ENCODE assay signal across 12 cellular contexts in the genomic region with DNA sequence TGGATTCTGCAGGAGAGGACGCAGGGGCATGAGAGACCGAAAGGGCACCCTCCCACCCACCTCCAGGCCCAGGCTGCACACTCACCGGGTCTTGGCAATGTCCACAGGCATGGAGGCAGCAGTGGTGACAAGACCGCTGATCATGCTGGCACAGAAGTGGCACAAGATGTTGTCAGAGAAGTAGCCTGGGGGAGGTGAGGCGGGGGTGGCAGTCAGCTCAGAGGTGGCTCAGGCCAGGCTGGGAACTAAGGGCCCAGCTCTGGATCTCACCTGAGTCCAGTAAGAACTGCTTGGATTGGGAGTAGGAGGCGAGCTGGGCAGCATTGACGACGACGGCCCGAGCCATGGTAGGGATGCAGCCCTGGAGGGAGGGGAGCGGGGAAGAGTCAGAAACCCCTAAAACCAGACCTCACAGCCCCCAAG. TPM values are rescaled to one million over a fixed set of nuclear protein-coding genes. Genes with fewer than 3 reads are reported as not detected.
DNase-seq lines count a peak whose midpoint lies in the region; ATAC-seq, FAIRE-seq and TF ChIP-seq lines count a peak whose summit lies in the region.
"Had no signal": no experiment of that assay in that cellular context is flagged by ENCODE, and none has a peak within 500 bp of the region (broad histone marks: within the 10 kb centered on the region; RNA-seq: fewer than 3 reads in every experiment).

No MANE protein-coding gene starts in this region.

- peak overlapping the region; percentile 74 for H3K27ac Mint-ChIP-seq in CD8-positive, alpha-beta T cell
- peak overlapping the region; percentile 76 to 96 for H3K27ac Mint-ChIP-seq in natural killer cell treated with Interleukin-12 subunit alpha and Interleukin-12 subunit beta and Interleukin-15 and Interleukin-18, amount 100 ng/mL, for 72 hours

- peaks cover 57% of the 10 kb centered on the region for H3K4me1 Mint-ChIP-seq in CD8-positive, alpha-beta T cell (ENCODE audit: low read depth)
- H3K4me1 Mint-ChIP-seq in natural killer cell treated with Interleukin-12 subunit alpha and Interleukin-12 subunit beta and Interleukin-15 and Interleukin-18, amount 100 ng/mL, for 72 hours (ENCODE audit: low read depth in 2 of 2), result peaks cover 60 to 68% of the 10 kb centered on the region in 2 donors

- H3K36me3 ChIP-seq in CD8-positive, alpha-beta T cell (ENCODE audit: insufficient read depth, low read length), result peaks cover 13% of the 10 kb centered on the region
- H3K36me3 ChIP-seq in HUES6 (ENCODE audit: control insufficient read depth, insufficient read depth, low read length) (peaks cover 38% of the 10 kb centered on the region), K562 (ENCODE audit: control insufficient read depth, insufficient read depth, low read length) (peaks cover 44% of the 10 kb centered on the region), stomach (peaks cover 35 to 44% (median 40%) of the 10 kb centered on the region in 4 donors)

- no peaks in the 10 kb centered on the region for H3K27me3 ChIP-seq in CD8-positive, alpha-beta T cell (ENCODE audit: insufficient read depth, low read length)
- H3K27me3 ChIP-seq in HUES6 (ENCODE audit: control insufficient read depth, insufficient read depth, low read length), result no peaks in the 10 kb centered on the region
- no peaks in the 10 kb centered on the region for H3K27me3 ChIP-seq in K562 (ENCODE audit: control insufficient read depth in 2 of 2, insufficient read depth in 2 of 2, low read length in 2 of 2)
- no peaks in the 10 kb centered on the region for H3K27me3 ChIP-seq in stomach

- WGBS in K562 (ENCODE audit: insufficient coverage, low coverage, missing lambda C conversion rate), result 94% methylated on average over 2 of the region's 11 CpGs
- WGBS in stomach, 5 donors, result 83 to 94% (median 92%) methylated on average over 10 to 11 of the region's 11 CpGs

- H3K79me2 ChIP-seq in K562 (ENCODE audit: control insufficient read depth, insufficient read depth, low read length), result peaks cover 46% of the 10 kb centered on the region

- H3K27me3 Mint-ChIP-seq in CD8-positive, alpha-beta T cell (ENCODE audit: low read depth), result no peaks in the 10 kb centered on the region
- H3K27me3 Mint-ChIP-seq in natural killer cell treated with Interleukin-12 subunit alpha and Interleukin-12 subunit beta and Interleukin-15 and Interleukin-18, amount 100 ng/mL, for 72 hours, result peaks cover 0 to 2% of the 10 kb centered on the region in 2 donors

- TF ChIP-seq RAD21 in K562 (CRISPR knock-in tag; conservative IDR thresholded peaks at IDR 0.05 in 1 of 2, IDR thresholded peaks at IDR 0.05 in 1 of 2), result no peak

- H3K4me3 ChIP-seq in CD8-positive, alpha-beta T cell (ENCODE audit: low read depth, low read length), result no peak overlapping the region
- H3K4me3 ChIP-seq in HUES6 (ENCODE audit: low read depth, low read length), result no peak overlapping the region
- no peak overlapping the region for H3K4me3 ChIP-seq in K562
- H3K4me3 ChIP-seq in stomach, result peak overlapping the region in 1 of 4 donors; percentile 91

- in situ Hi-C loops in K562 (cut with MboI), result no loop called here

- TF ChIP-seq POLR2A in K562 (conservative IDR thresholded peaks at IDR 0.05) (no peak), stomach (IDR thresholded peaks at IDR 0.05) (no peak)

- TF ChIP-seq EP300 in K562 (IDR thresholded peaks at IDR 0.05; ENCODE audit: low read length) (no peak), stomach (IDR thresholded peaks at IDR 0.05) (no peak)

- POLR2A ChIA-PET in CD8-positive, alpha-beta T cell (lab: Charles Lee), result interaction anchor here (3.4 to 5.6 kb wide), 2 partner anchors 11 to 30 kb away, joined by 52 to 101 read pairs; a partner anchor contains a TSS
- POLR2A ChIA-PET in K562 (lab: Yijun Ruan, JAX), result no interaction called here

- no peak for DNase-seq in CD8-positive, alpha-beta T cell
- DNase-seq in K562 (ENCODE audit: extremely low read depth in 1 of 4, low spot score in 3 of 4), result no peak
- DNase-seq in natural killer cell treated with Interleukin-12 subunit alpha and Interleukin-12 subunit beta and Interleukin-15 and Interleukin-18, amount 100 ng/mL, for 72 hours (ENCODE audit: low spot score), result no peak
- no peak for DNase-seq in NCI-H2081 (lab: John Stamatoyannopoulos, UW)
- DNase-seq in stomach, result no peak
- DNase-seq in NCI-H146 treated with DMSO at 0.1 percent for 48 hours (lab: John Stamatoyannopoulos, UW; ENCODE audit: unreplicated experiment), result no peak
- DNase-seq: EL, NCI-H2029 treated with DMSO at 0.1 percent for 48 hours had no signal

- peaks cover 51% of the 10 kb centered on the region for H3K36me3 Mint-ChIP-seq in CD8-positive, alpha-beta T cell
- peaks cover 19% of the 10 kb centered on the region for H3K36me3 Mint-ChIP-seq in natural killer cell treated with Interleukin-12 subunit alpha and Interleukin-12 subunit beta and Interleukin-15 and Interleukin-18, amount 100 ng/mL, for 72 hours

- H3K9me3 ChIP-seq in CD8-positive, alpha-beta T cell (ENCODE audit: low read length), result no peaks in the 10 kb centered on the region
- no peaks in the 10 kb centered on the region for H3K9me3 ChIP-seq in HUES6 (ENCODE audit: control insufficient read depth, insufficient read depth, low read depth, low read length)
- no peaks in the 10 kb centered on the region for H3K9me3 ChIP-seq in K562 (replicated peaks; ENCODE audit: control insufficient read depth, insufficient read depth, low read depth, low read length)
- no peaks in the 10 kb centered on the region for H3K9me3 ChIP-seq in stomach

- H3K9me3 Mint-ChIP-seq in CD8-positive, alpha-beta T cell, result no peaks in the 10 kb centered on the region
- no peaks in the 10 kb centered on the region for H3K9me3 Mint-ChIP-seq in natural killer cell treated with Interleukin-12 subunit alpha and Interleukin-12 subunit beta and Interleukin-15 and Interleukin-18, amount 100 ng/mL, for 72 hours

- H3K27ac ChIP-seq in CD8-positive, alpha-beta T cell (ENCODE audit: low read depth, low read length), result no peak overlapping the region
- no peak overlapping the region for H3K27ac ChIP-seq in HUES6 (ENCODE audit: low read depth, low read length)
- H3K27ac ChIP-seq in K562 (ENCODE audit: extremely low read depth, low read depth, low read length), result no peak overlapping the region; the same call in 2 of the 3 replicates
- H3K27ac ChIP-seq in stomach, result peak overlapping the region in 2 of 5 donors; percentile 24 to 100
- H3K27ac ChIP-seq: parathyroid adenoma had no signal

- no peak overlapping the region for H2AFZ ChIP-seq in K562 (ENCODE audit: low read depth, low read length)
- H2AFZ ChIP-seq: parathyroid adenoma had no signal

- no peak for FAIRE-seq in K562 (lab: Jason Lieb, UNC)
- FAIRE-seq: colon had no signal

- H3K4me2 ChIP-seq in K562 (ENCODE audit: insufficient read depth, low read length), result peak overlapping the region; percentile 96

- H3K9me1 ChIP-seq in K562 (ENCODE audit: control insufficient read depth, insufficient read depth, low read length), result no peaks in the 10 kb centered on the region

- intact Hi-C loops in CD8-positive, alpha-beta T cell (cut with DNase I, micrococcal nuclease), result loop anchor here in 1 of 2 experiments (5.0 kb wide), 1 partner anchor 796 kb away; a partner anchor contains a TSS
- intact Hi-C loops in K562 (cut with micrococcal nuclease), result no loop called here
- intact Hi-C loops in stomach (cut with DNase I; ENCODE audit: low total_unique reads), result no loop called here

- no peak for ATAC-seq in CD8-positive, alpha-beta T cell
- ATAC-seq in K562 (no peak), GM19328 (IDR thresholded peaks at IDR 0.05; ENCODE audit: unreplicated experiment) (no peak)
- no peak for ATAC-seq in natural killer cell treated with Interleukin-12 subunit alpha and Interleukin-12 subunit beta and Interleukin-15 and Interleukin-18, amount 100 ng/mL, for 72 hours

- no peak for TF ChIP-seq CTCF in CD8-positive, alpha-beta T cell (IDR thresholded peaks at IDR 0.05)
- TF ChIP-seq CTCF in K562 (IDR thresholded peaks at IDR 0.05 in 2 of 3, conservative IDR thresholded peaks at IDR 0.05 in 1 of 3; ENCODE audit: insufficient read depth in 2 of 3, low read depth in 1 of 3, low read length in 3 of 3) (no peak), stomach (IDR thresholded peaks at IDR 0.05) (no peak)

- no peaks in the 10 kb centered on the region for H4K20me1 ChIP-seq in K562 (replicated peaks; ENCODE audit: control insufficient read depth, insufficient read depth, low read length)

- BruUV-seq in K562 (replicated peaks; lab: Mats Ljungman, UMichigan), result no TSS peak

- H3K9ac ChIP-seq in HUES6 (ENCODE audit: low read length) (peak overlapping the region; percentile 97), K562 (ENCODE audit: insufficient read depth in 1 of 2, low read depth in 2 of 2, low read length in 2 of 2) (peak overlapping the region; percentile 95 to 98; a peak in 3 of 4 replicates)
- H3K9ac ChIP-seq: parathyroid adenoma had no signal

- CTCF ChIA-PET in CD8-positive, alpha-beta T cell (lab: Charles Lee), result interaction anchor here (0.9 to 3.4 kb wide), 4 partner anchors 29 to 230 kb away, joined by 3 to 15 read pairs (median 9); a partner anchor contains a TSS
- CTCF ChIA-PET in K562 (lab: Yijun Ruan, JAX; ENCODE audit: low intra/inter-chr PET ratio), result no interaction called here

- H3K4me3 Mint-ChIP-seq in CD8-positive, alpha-beta T cell, result peak overlapping the region; percentile 92
- H3K4me3 Mint-ChIP-seq in natural killer cell treated with Interleukin-12 subunit alpha and Interleukin-12 subunit beta and Interleukin-15 and Interleukin-18, amount 100 ng/mL, for 72 hours, result peak overlapping the region; percentile 100

- peaks cover 48% of the 10 kb centered on the region for H3K4me1 ChIP-seq in CD8-positive, alpha-beta T cell (ENCODE audit: insufficient read depth, low read length)
- H3K4me1 ChIP-seq in HUES6 (ENCODE audit: control insufficient read depth, insufficient read depth, low read length) (peaks cover 13% of the 10 kb centered on the region), K562 (replicated peaks in 1 of 2; ENCODE audit: control insufficient read depth in 2 of 2, insufficient read depth in 2 of 2, low read length in 2 of 2) (peaks cover 13 to 34% of the 10 kb centered on the region in 2 experiments; a peak in 4 of 5 replicates), stomach (peaks cover 39 to 61% (median 56%) of the 10 kb centered on the region in 4 donors)

RNA-seq across cellular contexts. Expression of a gene that starts 1.8 kb away (rescaled TPM):
- total RNA-seq in CD8-positive, alpha-beta T cell, result 10 to 100 TPM; 15.8 to 16.3 TPM
- total RNA-seq in K562 (2011; cell fraction: chromatin; rRNA removed; ENCODE audit: low replicate concordance), result 15.6 and 45.9 TPM in 2 replicates
- 50.2 and 54.3 TPM in 2 replicates for total RNA-seq in K562 (2011; cell fraction: nucleolus; rRNA removed)
- 25.9 and 26.0 TPM in 2 replicates for total RNA-seq in K562 (2011; cell fraction: nucleoplasm; rRNA removed)
- total RNA-seq in K562 (2014; rRNA removed) (35.4 and 55.1 TPM in 2 replicates), K562 (2014; rRNA removed; fragmentation: Illumina TruSeq; extraction: Trizol) (10.8 and 15.8 TPM in 2 replicates), K562 (2015; rRNA removed; fragmentation: Illumina TruSeq; extraction: Trizol) (31.0 and 32.9 TPM in 2 replicates), K562 (2021) (56.7 and 58.5 TPM in 2 replicates), stomach (10 to 100 TPM; 25.2 to 73.5 (median 43.2) TPM)
- polyA plus RNA-seq in K562 (2011; rRNA removed) (22.8 and 36.0 TPM in 2 replicates), K562 (2014; fragmentation: Illumina TruSeq; extraction: Trizol) (56.3 and 57.2 TPM in 2 replicates), K562 (2014; fragmentation: Nextera tagmentation; extraction: Ambion mirVana) (10 to 100 TPM in 1 of 2 experiments, 1 to 10 TPM in 1; 3.1 to 11.0 TPM), K562 (2014; rRNA removed) (38.5 and 49.8 TPM in 2 replicates), stomach (10 to 100 TPM; 29.1 to 45.6 (median 40.9) TPM)
- 42.8 and 67.8 TPM in 2 replicates for polyA plus RNA-seq in K562 (2011; cell fraction: cytosol; rRNA removed)
- 44.1 and 62.7 TPM in 2 replicates for polyA plus RNA-seq in K562 (2011; cell fraction: nucleus; rRNA removed)
- 50.7 and 62.8 TPM in 2 replicates for polyA plus RNA-seq in K562 (2012)
- polyA minus RNA-seq in K562 (2011; rRNA and poly(A)+ RNA removed), result 11.8 and 16.7 TPM in 2 replicates
- polyA minus RNA-seq in K562 (2011; cell fraction: cytosol; rRNA and poly(A)+ RNA removed), result 15.2 and 16.9 TPM in 2 replicates
- polyA minus RNA-seq in K562 (2011; cell fraction: nucleus; rRNA and poly(A)+ RNA removed), result 31.1 and 38.8 TPM in 2 replicates
- total RNA-seq in natural killer cell treated with Interleukin-12 subunit alpha and Interleukin-12 subunit beta and Interleukin-15 and Interleukin-18, amount 100 ng/mL, for 72 hours, result 10 to 100 TPM; 85.9 to 91.6 TPM

RNA-seq across cellular contexts. Expression of a gene that starts 2.0 kb away (rescaled TPM):
- total RNA-seq in CD8-positive, alpha-beta T cell, result 10 to 100 TPM; 49.3 to 52.2 TPM
- 76.6 and 157 TPM in 2 replicates for total RNA-seq in K562 (2011; cell fraction: chromatin; rRNA removed; ENCODE audit: low replicate concordance)
- 107 and 116 TPM in 2 replicates for total RNA-seq in K562 (2011; cell fraction: nucleolus; rRNA removed)
- total RNA-seq in K562 (2011; cell fraction: nucleoplasm; rRNA removed), result 95.0 and 98.1 TPM in 2 replicates
- 27.0 and 41.6 TPM in 2 replicates for total RNA-seq in K562 (2014; rRNA removed)
- total RNA-seq in K562 (2014; rRNA removed; fragmentation: Illumina TruSeq; extraction: Trizol), result 41.0 and 50.0 TPM in 2 replicates
- 42.6 and 43.0 TPM in 2 replicates for total RNA-seq in K562 (2015; rRNA removed; fragmentation: Illumina TruSeq; extraction: Trizol)
- total RNA-seq in K562 (2021), result 60.5 and 61.6 TPM in 2 replicates
- 45.5 and 52.4 TPM in 2 replicates for polyA plus RNA-seq in K562 (2011; rRNA removed)
- 102 and 127 TPM in 2 replicates for polyA plus RNA-seq in K562 (2011; cell fraction: cytosol; rRNA removed)
- polyA plus RNA-seq in K562 (2011; cell fraction: nucleus; rRNA removed), result 141 and 155 TPM in 2 replicates
- polyA plus RNA-seq in K562 (2012), result 66.0 and 75.9 TPM in 2 replicates
- polyA plus RNA-seq in K562 (2014; fragmentation: Illumina TruSeq; extraction: Trizol), result 120 and 143 TPM in 2 replicates
- polyA plus RNA-seq in K562 (2014; fragmentation: Nextera tagmentation; extraction: Ambion mirVana), result 10 to 100 TPM; 16.5 to 21.9 TPM
- polyA plus RNA-seq in K562 (2014; rRNA removed), result 47.3 and 53.3 TPM in 2 replicates
- polyA minus RNA-seq in K562 (2011; rRNA and poly(A)+ RNA removed), result 42.0 and 44.8 TPM in 2 replicates
- 37.9 and 38.2 TPM in 2 replicates for polyA minus RNA-seq in K562 (2011; cell fraction: cytosol; rRNA and poly(A)+ RNA removed)
- polyA minus RNA-seq in K562 (2011; cell fraction: nucleus; rRNA and poly(A)+ RNA removed), result 25.8 and 33.4 TPM in 2 replicates
- total RNA-seq in natural killer cell treated with Interleukin-12 subunit alpha and Interleukin-12 subunit beta and Interleukin-15 and Interleukin-18, amount 100 ng/mL, for 72 hours, result 100 to 1,000 TPM; 144 to 150 TPM
- 10 to 100 TPM in 4 of 5 donors, 1 to 10 TPM in 1; 8.8 to 57.1 (median 33.9) TPM for total RNA-seq in stomach
- polyA plus RNA-seq in stomach, result 100 to 1,000 TPM in 2 of 3 donors, 10 to 100 TPM in 1; 73.3 to 134 (median 112) TPM

RNA-seq across cellular contexts. Expression of a gene that starts 6.0 kb away (rescaled TPM):
- not detected for total RNA-seq in CD8-positive, alpha-beta T cell
- total RNA-seq in K562 (2011; cell fraction: chromatin; rRNA removed; ENCODE audit: low replicate concordance), result not detected in 2 replicates
- total RNA-seq in K562 (2011; cell fraction: nucleolus; rRNA removed), result not detected in 2 replicates
- not detected in 2 replicates for total RNA-seq in K562 (2011; cell fraction: nucleoplasm; rRNA removed)
- total RNA-seq in K562 (2014; rRNA removed) (not detected in 2 replicates), K562 (2014; rRNA removed; fragmentation: Illumina TruSeq; extraction: Trizol) (not detected in 2 replicates), K562 (2015; rRNA removed; fragmentation: Illumina TruSeq; extraction: Trizol) (not detected in 2 replicates), K562 (2021) (not detected in 2 replicates), stomach (not detected)
- polyA plus RNA-seq in K562 (2011; rRNA removed) (not detected in 2 replicates), K562 (2014; fragmentation: Illumina TruSeq; extraction: Trizol) (not detected in 2 replicates), K562 (2014; fragmentation: Nextera tagmentation; extraction: Ambion mirVana) (under 1 TPM in 1 of 2 experiments, not detected in 1; 0.01 TPM), K562 (2014; rRNA removed) (not detected in 2 replicates), stomach (under 1 TPM in 1 of 3 donors, not detected in 2; 0.05 TPM)
- polyA plus RNA-seq in K562 (2011; cell fraction: cytosol; rRNA removed), result not detected in 2 replicates
- not detected in 2 replicates for polyA plus RNA-seq in K562 (2011; cell fraction: nucleus; rRNA removed)
- 0.44 and 0.94 TPM in 2 replicates for polyA plus RNA-seq in K562 (2012)
- not detected in 2 replicates for polyA minus RNA-seq in K562 (2011; rRNA and poly(A)+ RNA removed)
- polyA minus RNA-seq in K562 (2011; cell fraction: cytosol; rRNA and poly(A)+ RNA removed), result not detected in 2 replicates
- polyA minus RNA-seq in K562 (2011; cell fraction: nucleus; rRNA and poly(A)+ RNA removed), result not detected in 2 replicates
- under 1 TPM in 1 of 2 donors, not detected in 1; 0.12 TPM for total RNA-seq in natural killer cell treated with Interleukin-12 subunit alpha and Interleukin-12 subunit beta and Interleukin-15 and Interleukin-18, amount 100 ng/mL, for 72 hours

RNA-seq across cellular contexts. Expression of a gene that starts 10.2 kb away (rescaled TPM):
- 100 to 1,000 TPM; 321 to 326 TPM for total RNA-seq in CD8-positive, alpha-beta T cell
- 80.0 and 142 TPM in 2 replicates for total RNA-seq in K562 (2011; cell fraction: chromatin; rRNA removed; ENCODE audit: low replicate concordance)
- 149 and 155 TPM in 2 replicates for total RNA-seq in K562 (2011; cell fraction: nucleolus; rRNA removed)
- total RNA-seq in K562 (2011; cell fraction: nucleoplasm; rRNA removed), result 146 and 190 TPM in 2 replicates
- total RNA-seq in K562 (2014; rRNA removed), result 1,086 and 1,479 TPM in 2 replicates
- 307 and 327 TPM in 2 replicates for total RNA-seq in K562 (2014; rRNA removed; fragmentation: Illumina TruSeq; extraction: Trizol)
- 456 and 466 TPM in 2 replicates for total RNA-seq in K562 (2015; rRNA removed; fragmentation: Illumina TruSeq; extraction: Trizol)
- 787 and 792 TPM in 2 replicates for total RNA-seq in K562 (2021)
- 382 and 556 TPM in 2 replicates for polyA plus RNA-seq in K562 (2011; rRNA removed)
- polyA plus RNA-seq in K562 (2011; cell fraction: cytosol; rRNA removed), result 759 and 962 TPM in 2 replicates
- 352 and 419 TPM in 2 replicates for polyA plus RNA-seq in K562 (2011; cell fraction: nucleus; rRNA removed)
- polyA plus RNA-seq in K562 (2012), result 697 and 1,149 TPM in 2 replicates
- polyA plus RNA-seq in K562 (2014; fragmentation: Illumina TruSeq; extraction: Trizol), result 776 and 901 TPM in 2 replicates
- 10 to 100 TPM; 60.5 to 88.0 TPM for polyA plus RNA-seq in K562 (2014; fragmentation: Nextera tagmentation; extraction: Ambion mirVana)
- 879 and 1,059 TPM in 2 replicates for polyA plus RNA-seq in K562 (2014; rRNA removed)
- polyA minus RNA-seq in K562 (2011; rRNA and poly(A)+ RNA removed), result 233 and 265 TPM in 2 replicates
- 518 and 865 TPM in 2 replicates for polyA minus RNA-seq in K562 (2011; cell fraction: cytosol; rRNA and poly(A)+ RNA removed)
- 109 and 151 TPM in 2 replicates for polyA minus RNA-seq in K562 (2011; cell fraction: nucleus; rRNA and poly(A)+ RNA removed)
- total RNA-seq in natural killer cell treated with Interleukin-12 subunit alpha and Interleukin-12 subunit beta and Interleukin-15 and Interleukin-18, amount 100 ng/mL, for 72 hours, result 1,000 to 10,000 TPM; 1,741 to 1,743 TPM
- total RNA-seq in stomach, result 100 to 1,000 TPM; 218 to 690 (median 514) TPM
- polyA plus RNA-seq in stomach, result 100 to 1,000 TPM; 587 to 789 (median 610) TPM

RNA-seq across cellular contexts. Expression of a gene that starts 12.8 kb away (rescaled TPM):
- total RNA-seq in CD8-positive, alpha-beta T cell, result 10 to 100 TPM; 17.6 to 18.5 TPM
- total RNA-seq in K562 (2011; cell fraction: chromatin; rRNA removed; ENCODE audit: low replicate concordance), result 32.5 and 71.2 TPM in 2 replicates
- total RNA-seq in K562 (2011; cell fraction: nucleolus; rRNA removed), result 31.6 and 45.9 TPM in 2 replicates
- 30.1 and 40.7 TPM in 2 replicates for total RNA-seq in K562 (2011; cell fraction: nucleoplasm; rRNA removed)
- total RNA-seq in K562 (2014; rRNA removed), result 7.1 and 8.3 TPM in 2 replicates
- total RNA-seq in K562 (2014; rRNA removed; fragmentation: Illumina TruSeq; extraction: Trizol), result 2.4 and 5.7 TPM in 2 replicates
- total RNA-seq in K562 (2015; rRNA removed; fragmentation: Illumina TruSeq; extraction: Trizol), result 5.6 and 5.9 TPM in 2 replicates
- 10.8 and 13.6 TPM in 2 replicates for total RNA-seq in K562 (2021)
- polyA plus RNA-seq in K562 (2011; rRNA removed), result 15.4 and 15.5 TPM in 2 replicates
- 12.6 and 14.8 TPM in 2 replicates for polyA plus RNA-seq in K562 (2011; cell fraction: cytosol; rRNA removed)
- polyA plus RNA-seq in K562 (2011; cell fraction: nucleus; rRNA removed), result 140 and 201 TPM in 2 replicates
- 16.9 and 27.2 TPM in 2 replicates for polyA plus RNA-seq in K562 (2012)
- 9.9 and 10.5 TPM in 2 replicates for polyA plus RNA-seq in K562 (2014; fragmentation: Illumina TruSeq; extraction: Trizol)
- polyA plus RNA-seq in K562 (2014; fragmentation: Nextera tagmentation; extraction: Ambion mirVana), result 10 to 100 TPM in 1 of 2 experiments, 1 to 10 TPM in 1; 6.3 to 12.5 TPM
- 17.2 and 18.4 TPM in 2 replicates for polyA plus RNA-seq in K562 (2014; rRNA removed)
- polyA minus RNA-seq in K562 (2011; rRNA and poly(A)+ RNA removed), result 5.1 and 10.0 TPM in 2 replicates
- polyA minus RNA-seq in K562 (2011; cell fraction: cytosol; rRNA and poly(A)+ RNA removed), result 6.4 and 10.6 TPM in 2 replicates
- polyA minus RNA-seq in K562 (2011; cell fraction: nucleus; rRNA and poly(A)+ RNA removed), result 13.9 and 15.6 TPM in 2 replicates
- 10 to 100 TPM in 1 of 2 donors, 1 to 10 TPM in 1; 8.7 to 26.1 TPM for total RNA-seq in natural killer cell treated with Interleukin-12 subunit alpha and Interleukin-12 subunit beta and Interleukin-15 and Interleukin-18, amount 100 ng/mL, for 72 hours
- total RNA-seq in stomach, result 10 to 100 TPM in 1 of 5 donors, 1 to 10 TPM in 3, not detected in 1; 1.8 to 12.1 (median 5.8) TPM
- polyA plus RNA-seq in stomach, result 10 to 100 TPM in 1 of 3 donors, 1 to 10 TPM in 2; 6.6 to 11.3 (median 10.0) TPM
